Comparison of ENCODE assay signal across 8 cellular contexts in the genomic region with DNA sequence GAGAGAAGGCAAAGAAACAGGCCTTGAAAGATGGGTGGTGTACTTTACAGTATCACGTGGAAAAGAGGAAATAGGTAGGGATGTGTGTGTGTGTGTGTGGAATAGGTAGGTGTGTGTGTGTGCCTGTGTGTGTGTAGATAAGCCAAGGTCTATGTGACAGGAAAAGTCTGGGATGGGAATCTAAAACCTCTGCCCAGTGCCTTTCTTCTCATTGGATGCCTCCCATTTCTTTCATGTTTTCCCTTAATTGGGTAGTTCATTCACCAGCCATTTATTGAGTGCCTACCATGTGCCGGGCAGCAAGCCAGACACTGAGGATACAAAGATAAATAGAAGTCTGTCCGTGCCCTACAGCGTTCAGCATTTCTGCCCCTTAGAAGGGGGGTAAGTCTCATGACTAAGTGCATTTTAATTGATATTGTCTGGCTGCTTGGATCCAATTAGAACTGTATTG. TPM values are rescaled to one million over a fixed set of nuclear protein-coding genes. Genes with fewer than 3 reads are reported as not detected.
A peak's percentile ranks its signal among the peaks of the same experiment; 100 is the strongest.
DNase-seq lines count a peak whose midpoint lies in the region; ATAC-seq, FAIRE-seq and TF ChIP-seq lines count a peak whose summit lies in the region.

No MANE protein-coding gene starts in this region.

- H3K4me3 ChIP-seq in GM12864 (ENCODE audit: low read depth, low read length) = peak overlapping the region; percentile 66
- H3K4me3 ChIP-seq in SJCRH30 = peak overlapping the region; percentile 87
- peak overlapping the region; percentile 68 to 91 for H3K4me3 ChIP-seq in esophagus (ENCODE audit: low read depth in 1 of 2, low read length in 2 of 2)

- no peak for ATAC-seq in GM21390 (IDR thresholded peaks at IDR 0.05; ENCODE audit: unreplicated experiment)
- no peak for ATAC-seq in HG03442 (IDR thresholded peaks at IDR 0.05; ENCODE audit: unreplicated experiment)

- DNase-seq in GM12864 (ENCODE audit: low read depth) (no peak), SJCRH30 (no peak), occipital lobe (lab: John Stamatoyannopoulos, UW) (peak; percentile 65), T1000 (lab: John Stamatoyannopoulos, UW) (no peak), GM19239 (ENCODE audit: insufficient read length, low spot score) (no peak)

- 17 to 19% methylated on average over 4 of the region's 4 CpGs for WGBS in esophagus, 2 donors

- no peak for FAIRE-seq in GM19239 (lab: Jason Lieb, UNC)

- H3K36me3 ChIP-seq in SJCRH30 (peaks cover 3% of the 10 kb centered on the region; the same call in 1 of the 2 replicates), esophagus (ENCODE audit: control insufficient read depth in 2 of 2, insufficient read depth in 2 of 2, low read length in 1 of 2) (peaks cover 0 to 3% of the 10 kb centered on the region in 2 donors)

- H3K27me3 ChIP-seq in SJCRH30 (no peaks in the 10 kb centered on the region), esophagus (ENCODE audit: control insufficient read depth in 1 of 2, insufficient read depth in 2 of 2, low read length in 2 of 2) (no peaks in the 10 kb centered on the region)

- H3K9me3 ChIP-seq in SJCRH30 (replicated peaks) (no peaks in the 10 kb centered on the region), esophagus (ENCODE audit: control insufficient read depth in 2 of 2, insufficient read depth in 1 of 2, low read depth in 1 of 2, low read length in 1 of 2) (no peaks in the 10 kb centered on the region)

- no peak overlapping the region for H3K27ac ChIP-seq in SJCRH30
- H3K27ac ChIP-seq in esophagus (ENCODE audit: low read depth in 2 of 2, low read length in 1 of 2) = peak overlapping the region; percentile 80 to 99

- H3K4me1 ChIP-seq in SJCRH30 = no peaks in the 10 kb centered on the region
- H3K4me1 ChIP-seq in esophagus (ENCODE audit: control insufficient read depth in 2 of 2, insufficient read depth in 2 of 2, low read length in 1 of 2) = peaks cover 0 to 8% of the 10 kb centered on the region in 2 donors

- TF ChIP-seq CTCF in GM12864 (IDR thresholded peaks at IDR 0.05; ENCODE audit: low read depth, low read length, missing control alignments) = no peak

RNA-seq across cellular contexts. Expression of a gene that starts 1.0 kb away (rescaled TPM):
- 74.2 and 77.5 TPM in 2 replicates for total RNA-seq in SJCRH30 (2014; rRNA removed; shearing (Covaris generic))
- polyA plus RNA-seq in esophagus = 10 to 100 TPM; 18.7 to 42.2 TPM
- total RNA-seq in occipital lobe = 21.8 TPM

RNA-seq across cellular contexts. Expression of a gene that starts 31.9 kb away (rescaled TPM):
- 27.7 and 28.0 TPM in 2 replicates for total RNA-seq in SJCRH30 (2014; rRNA removed; shearing (Covaris generic))
- 10 to 100 TPM; 65.2 to 69.2 TPM for polyA plus RNA-seq in esophagus
- 23.9 TPM for total RNA-seq in occipital lobe

RNA-seq across cellular contexts. Expression of a gene that starts 48.4 kb away (rescaled TPM):
- 27.7 and 28.0 TPM in 2 replicates for total RNA-seq in SJCRH30 (2014; rRNA removed; shearing (Covaris generic))
- polyA plus RNA-seq in esophagus = 1 to 10 TPM; 7.2 to 9.6 TPM
- total RNA-seq in occipital lobe = 10.1 TPM

RNA-seq across cellular contexts. Expression of a gene that starts 49.6 kb away (rescaled TPM):
- total RNA-seq in SJCRH30 (2014; rRNA removed; shearing (Covaris generic)) = 38.7 and 40.3 TPM in 2 replicates
- 10 to 100 TPM; 63.2 to 73.6 TPM for polyA plus RNA-seq in esophagus
- 19.5 TPM for total RNA-seq in occipital lobe

RNA-seq across cellular contexts. Expression of a gene that starts 50.0 kb away (rescaled TPM):
- 30.2 and 36.9 TPM in 2 replicates for total RNA-seq in SJCRH30 (2014; rRNA removed; shearing (Covaris generic))
- 10 to 100 TPM; 12.5 to 18.8 TPM for polyA plus RNA-seq in esophagus
- total RNA-seq in occipital lobe = 24.0 TPM
